20 cellular contexts compared by ENCODE assay signal in the genomic region with DNA sequence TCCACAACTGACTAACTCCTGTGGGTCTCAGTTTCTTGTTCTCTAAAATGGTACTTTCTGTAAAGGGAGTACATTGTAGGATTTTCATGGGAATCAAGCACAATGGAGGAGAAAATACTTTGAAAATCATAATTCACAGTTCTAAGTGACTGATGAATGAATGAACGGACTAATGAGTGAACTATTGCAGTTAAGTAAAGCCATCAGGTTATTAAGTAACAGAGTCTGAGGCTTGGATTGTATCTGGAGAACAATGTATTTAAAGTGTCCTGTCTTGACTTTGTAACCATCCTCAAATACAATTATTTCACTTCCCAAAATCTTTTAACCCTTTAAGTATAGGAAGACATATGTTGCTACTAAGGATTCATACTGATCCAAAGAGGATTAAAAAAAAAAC. TPM values are rescaled to one million over a fixed set of nuclear protein-coding genes. Genes with fewer than 3 reads are reported as not detected.
A peak's percentile ranks its signal among the peaks of the same experiment; 100 is the strongest.
DNase-seq lines count a peak whose midpoint lies in the region; ATAC-seq, FAIRE-seq and TF ChIP-seq lines count a peak whose summit lies in the region.
"Had no signal": no experiment of that assay in that cellular context is flagged by ENCODE, and none has a peak within 500 bp of the region (broad histone marks: within the 10 kb centered on the region; RNA-seq: fewer than 3 reads in every experiment).

No MANE protein-coding gene starts in this region.

- in situ Hi-C loops in ACHN (cut with HindIII; ENCODE audit: low pct_ligation_motif_present, low pct_unique_long_range_greater_than_20kb, low sequenced_read_pairs) (no loop called here), GM12878 (cut with MboI) (no loop called here), gastrocnemius medialis (cut with MboI; ENCODE audit: low sequenced_read_pairs in 4 of 4) (no loop called here)

- H3K27ac ChIP-seq in GM12878 (ENCODE audit: control insufficient read depth, insufficient read depth) (no peak overlapping the region), gastrocnemius medialis (no peak overlapping the region)
- H3K27ac ChIP-seq: BLaER1 treated with 17β-estradiol and CSF1 and Interleukin-3, amounts not matched to agents 10 nM and 100 nM; GM23248; HL-60 had no signal

- H3K9me3 ChIP-seq in GM12878 (replicated peaks; ENCODE audit: control insufficient read depth, insufficient read depth, low read length) (no peaks in the 10 kb centered on the region; the same call in 2 of the 3 replicates), gastrocnemius medialis (no peaks in the 10 kb centered on the region), Caco-2 (no peaks in the 10 kb centered on the region)

- no peak overlapping the region for H2AFZ ChIP-seq in GM12878 (ENCODE audit: control insufficient read depth, low read depth, low read length)
- H2AFZ ChIP-seq: GM23248 had no signal

- intact Hi-C loops in GM12878 (cut with micrococcal nuclease; ENCODE audit: unreplicated experiment) = no loop called here
- intact Hi-C loops in gastrocnemius medialis (cut with DNase I; ENCODE audit: low total_unique reads) = no loop called here
- intact Hi-C loops in Caco-2 (cut with micrococcal nuclease; ENCODE audit: unreplicated experiment) = no loop called here

- H4K20me1 ChIP-seq in GM12878 (ENCODE audit: control insufficient read depth, insufficient read depth) = no peaks in the 10 kb centered on the region
- H4K20me1 ChIP-seq: BLaER1 treated with 17β-estradiol and CSF1 and Interleukin-3, amounts not matched to agents 10 nM and 100 nM had no signal

- H3K79me2 ChIP-seq in GM12878 (ENCODE audit: control insufficient read depth, insufficient read depth, low read length) = no peaks in the 10 kb centered on the region

- POLR2A ChIA-PET in GM12878 (lab: Charles Lee) = no interaction called here
- POLR2A ChIA-PET in Caco-2 (lab: Charles Lee) = no interaction called here

- ATAC-seq in HG03571 (IDR thresholded peaks at IDR 0.05; ENCODE audit: unreplicated experiment) (peak; percentile 57), GM12878 (no peak), gastrocnemius medialis (no peak), GM19395 (IDR thresholded peaks at IDR 0.05; ENCODE audit: unreplicated experiment) (no peak)
- ATAC-seq: K562 had no signal

- no TSS peak for BruUV-seq in GM12878 (replicated peaks; lab: Mats Ljungman, UMichigan)
- no TSS peak for BruUV-seq in Caco-2 (replicated peaks; lab: Mats Ljungman, UMichigan)

- H3K27me3 ChIP-seq in GM12878 (replicated peaks in 1 of 2; ENCODE audit: control insufficient read depth in 2 of 2, insufficient read depth in 2 of 2, low read length in 1 of 2) = peaks cover 0 to 8% of the 10 kb centered on the region in 2 experiments; a peak in 2 of 4 replicates
- H3K27me3 ChIP-seq in gastrocnemius medialis = no peaks in the 10 kb centered on the region
- no peaks in the 10 kb centered on the region for H3K27me3 ChIP-seq in Caco-2 (replicated peaks; ENCODE audit: control insufficient read depth, insufficient read depth, low read length)
- H3K27me3 ChIP-seq: BLaER1 treated with 17β-estradiol and CSF1 and Interleukin-3, amounts not matched to agents 10 nM and 100 nM had no signal

- H3K4me1 ChIP-seq in GM12878 (ENCODE audit: control insufficient read depth, insufficient read depth, low read length) (no peaks in the 10 kb centered on the region), gastrocnemius medialis (no peaks in the 10 kb centered on the region), Caco-2 (peaks cover 15% of the 10 kb centered on the region; the same call in 1 of the 2 replicates)

- no peaks in the 10 kb centered on the region for H3K36me3 Mint-ChIP-seq in Caco-2 (ENCODE audit: insufficient read depth, unreplicated experiment)

- no peak for FAIRE-seq in GM12878 (lab: Jason Lieb, UNC)
- FAIRE-seq: GM12891, K562 had no signal

- H3K36me3 ChIP-seq in GM12878 (ENCODE audit: control insufficient read depth in 2 of 2, insufficient read depth in 2 of 2, low read length in 1 of 2) (no peaks in the 10 kb centered on the region), gastrocnemius medialis (no peaks in the 10 kb centered on the region), Caco-2 (ENCODE audit: control insufficient read depth, insufficient read depth, low read length) (no peaks in the 10 kb centered on the region)
- H3K36me3 ChIP-seq: BLaER1 treated with 17β-estradiol and CSF1 and Interleukin-3, amounts not matched to agents 10 nM and 100 nM had no signal

- no peak for TF ChIP-seq POLR2A in GM12878 (IDR thresholded peaks at IDR 0.05; ENCODE audit: low read depth, low read length)
- TF ChIP-seq POLR2A in gastrocnemius medialis (IDR thresholded peaks at IDR 0.05) = no peak

- SMC1A ChIA-PET in GM12878 (lab: Charles Lee; ENCODE audit: uncharacterized antibody, unreplicated experiment) = no interaction called here

- no peak overlapping the region for H3K9ac ChIP-seq in GM12878 (ENCODE audit: control insufficient read depth, insufficient read depth, low read length)
- H3K9ac ChIP-seq: BLaER1 treated with 17β-estradiol and CSF1 and Interleukin-3, amounts not matched to agents 10 nM and 100 nM; GM23248 had no signal

- TF ChIP-seq CTCF in GM12878 (IDR thresholded peaks at IDR 0.05 in 2 of 3, conservative IDR thresholded peaks at IDR 0.05 in 1 of 3; ENCODE audit: control insufficient read depth in 2 of 3, extremely low read depth in 1 of 3, insufficient read depth in 1 of 3, low read depth in 3 of 3, low read length in 3 of 3) (no peak), gastrocnemius medialis (IDR thresholded peaks at IDR 0.05 in 4 of 5, conservative IDR thresholded peaks at IDR 0.05 in 1 of 5) (no peak), Caco-2 (IDR thresholded peaks at IDR 0.05; ENCODE audit: insufficient read depth in 1 of 2, low read depth in 1 of 2, low read length in 1 of 2, severe bottlenecking in 1 of 2, unreplicated experiment in 1 of 2) (no peak)

- TF ChIP-seq RAD21 in GM12878 (IDR thresholded peaks at IDR 0.05; ENCODE audit: insufficient read depth, low read depth, low read length) = no peak

- H3K27me3 Mint-ChIP-seq in Caco-2 (ENCODE audit: insufficient read depth, unreplicated experiment) = no peaks in the 10 kb centered on the region
- H3K27me3 Mint-ChIP-seq: CD4-positive, CD25-positive, alpha-beta regulatory T cell had no signal

- no peak overlapping the region for H3K4me2 ChIP-seq in GM12878 (ENCODE audit: control insufficient read depth, insufficient read depth)

- no peak overlapping the region for H3K4me3 Mint-ChIP-seq in Caco-2 (ENCODE audit: unreplicated experiment)
- H3K4me3 Mint-ChIP-seq: CD4-positive, CD25-positive, alpha-beta regulatory T cell had no signal

- DNase-seq in ACHN (peak; percentile 27), GM12878 (ENCODE audit: low read depth, low spot score) (no peak), kidney tubule cell (ENCODE audit: low spot score) (peak; percentile 53), gastrocnemius medialis (no peak), NCI-H2029 (lab: John Stamatoyannopoulos, UW) (no peak), Caco-2 (no peak)
- DNase-seq: 8988T; Calu3; CD4-positive, CD25-positive, alpha-beta regulatory T cell; DMS 273 treated with DMSO at 0.1 percent for 48 hours; DMS79; GM23248; H7 had no signal

- TF ChIP-seq EP300 in GM12878 (IDR thresholded peaks at IDR 0.05; ENCODE audit: borderline replicate concordance in 1 of 2, control insufficient read depth in 1 of 2, low read depth in 2 of 2, low read length in 2 of 2) = no peak

- RAD21 ChIA-PET in GM12878 (lab: Charles Lee; ENCODE audit: unreplicated experiment) = interaction anchor here (0.9 kb wide), 1 partner anchor 8 kb away, joined by 4 read pairs; no protein-coding TSS in a partner anchor

- H3K4me3 ChIP-seq in GM12878 (no peak overlapping the region), gastrocnemius medialis (no peak overlapping the region), Caco-2 (ENCODE audit: low read depth, low read length) (no peak overlapping the region)
- H3K4me3 ChIP-seq: BLaER1 treated with 17β-estradiol and CSF1 and Interleukin-3, amounts not matched to agents 10 nM and 100 nM; GM23248; K562 had no signal

- CTCF ChIA-PET in GM12878 (lab: Yijun Ruan, JAX) = interaction anchor here (1.1 kb wide), 1 partner anchor 9 kb away, joined by 3 read pairs; no protein-coding TSS in a partner anchor
- CTCF ChIA-PET in Caco-2 (lab: Charles Lee) = no interaction called here

- no peak overlapping the region for H3K27ac Mint-ChIP-seq in Caco-2 (ENCODE audit: unreplicated experiment)
- H3K27ac Mint-ChIP-seq: CD4-positive, CD25-positive, alpha-beta regulatory T cell had no signal

- 94% methylated on average over 1 of the region's 1 CpG for WGBS in GM12878 (ENCODE audit: insufficient coverage, insufficient replicate concordance, low lambda C conversion rate, missing lambda C conversion rate)

- peaks cover 31% of the 10 kb centered on the region for H3K4me1 Mint-ChIP-seq in Caco-2 (ENCODE audit: low read depth, unreplicated experiment)

- H3K9me3 Mint-ChIP-seq in Caco-2 (ENCODE audit: unreplicated experiment) = no peaks in the 10 kb centered on the region

RNA-seq across cellular contexts. Expression of gene BCL6, which starts 13.1 kb away (rescaled TPM):
- not detected in 2 replicates for total RNA-seq in GM12878 (2013; cell fraction: nucleolus; rRNA removed)
- 0.16 and 0.34 TPM in 2 replicates for total RNA-seq in GM12878 (2014; rRNA removed)
- 0.18 and 0.28 TPM in 2 replicates for total RNA-seq in GM12878 (2014; rRNA removed; fragmentation: Illumina TruSeq; extraction: Trizol)
- total RNA-seq in GM12878 (2021) = 0.64 and 0.85 TPM in 2 replicates
- not detected for polyA plus RNA-seq in GM12878 (2011; ENCODE audit: low read depth)
- 0.12 TPM in 1 of 2 replicates, not detected in the other for polyA plus RNA-seq in GM12878 (2011; rRNA removed)
- 0.08 and 0.22 TPM in 2 replicates for polyA plus RNA-seq in GM12878 (2011; cell fraction: cytosol; rRNA removed)
- polyA plus RNA-seq in GM12878 (2011; cell fraction: nucleus; rRNA removed) = 0.18 and 0.21 TPM in 2 replicates
- polyA plus RNA-seq in GM12878 (2012) = 0.21 and 0.37 TPM in 2 replicates
- 0.27 and 0.31 TPM in 2 replicates for polyA plus RNA-seq in GM12878 (2014; fragmentation: Illumina TruSeq; extraction: Trizol)
- polyA plus RNA-seq in GM12878 (2014; fragmentation: Nextera tagmentation; extraction: Ambion mirVana) = under 1 TPM; 0.04 to 0.06 TPM
- 0.24 and 0.37 TPM in 2 replicates for polyA plus RNA-seq in GM12878 (2014; rRNA removed)
- polyA plus RNA-seq in GM12878 (2016; fragmentation: Nextera tagmentation; extraction: Ambion mirVana) = under 1 TPM; 0.10 to 0.11 TPM
- polyA minus RNA-seq in GM12878 (2011; rRNA and poly(A)+ RNA removed) = 0.10 TPM in 1 of 2 replicates, not detected in the other
- polyA minus RNA-seq in GM12878 (2011; cell fraction: cytosol; rRNA and poly(A)+ RNA removed) = not detected in 2 replicates
- 0.12 TPM in 1 of 2 replicates, not detected in the other for polyA minus RNA-seq in GM12878 (2011; cell fraction: nucleus; rRNA and poly(A)+ RNA removed)
- total RNA-seq in gastrocnemius medialis = 100 to 1,000 TPM; 223 to 363 (median 292) TPM
- total RNA-seq in Caco-2 (2022) = 35.8 and 40.4 TPM in 2 replicates

RNA-seq across cellular contexts. Expression of gene RTP2, which starts 56.0 kb away (rescaled TPM):
- not detected in 2 replicates for total RNA-seq in GM12878 (2013; cell fraction: nucleolus; rRNA removed)
- not detected in 2 replicates for total RNA-seq in GM12878 (2014; rRNA removed)
- not detected in 2 replicates for total RNA-seq in GM12878 (2014; rRNA removed; fragmentation: Illumina TruSeq; extraction: Trizol)
- total RNA-seq in GM12878 (2021) = not detected in 2 replicates
- polyA plus RNA-seq in GM12878 (2011; ENCODE audit: low read depth) = not detected
- not detected in 2 replicates for polyA plus RNA-seq in GM12878 (2011; rRNA removed)
- not detected in 2 replicates for polyA plus RNA-seq in GM12878 (2011; cell fraction: cytosol; rRNA removed)
- not detected in 2 replicates for polyA plus RNA-seq in GM12878 (2011; cell fraction: nucleus; rRNA removed)
- not detected in 2 replicates for polyA plus RNA-seq in GM12878 (2012)
- not detected in 2 replicates for polyA plus RNA-seq in GM12878 (2014; fragmentation: Illumina TruSeq; extraction: Trizol)
- not detected for polyA plus RNA-seq in GM12878 (2014; fragmentation: Nextera tagmentation; extraction: Ambion mirVana)
- polyA plus RNA-seq in GM12878 (2014; rRNA removed) = not detected in 2 replicates
- polyA plus RNA-seq in GM12878 (2016; fragmentation: Nextera tagmentation; extraction: Ambion mirVana) = not detected
- not detected in 2 replicates for polyA minus RNA-seq in GM12878 (2011; rRNA and poly(A)+ RNA removed)
- not detected in 2 replicates for polyA minus RNA-seq in GM12878 (2011; cell fraction: cytosol; rRNA and poly(A)+ RNA removed)
- polyA minus RNA-seq in GM12878 (2011; cell fraction: nucleus; rRNA and poly(A)+ RNA removed) = not detected in 2 replicates
- 1 to 10 TPM in 3 of 4 donors, not detected in 1; 1.9 to 3.1 (median 2.3) TPM for total RNA-seq in gastrocnemius medialis
- total RNA-seq in Caco-2 (2022) = not detected in 2 replicates
- total RNA-seq: Calu3; CD4-positive, CD25-positive, alpha-beta regulatory T cell; G401; GM23248; H7; K562 had no signal
- polyA plus RNA-seq: CD4-positive, CD25-positive, alpha-beta regulatory T cell; GM23248; K562 had no signal

Comparison
In these comparisons a context has a peak if more than half of its experiments do, and no peak if none do; other contexts are left out.
1. DNase-seq: peak in ACHN (single experiment) and kidney tubule cell (single experiment); none in GM12878 (single experiment), gastrocnemius medialis (0 of 2), NCI-H2029 (single experiment) and Caco-2 (0 of 2).
2. RNA of gene BCL6, which starts 13.1 kb away (total RNA-seq): 223 to 363 TPM in gastrocnemius medialis and 35.8 to 40.4 TPM in Caco-2; 0.16 to 0.85 TPM in GM12878; every median in the first group is over 10 times any median in the second.